15 cellular contexts compared by ENCODE assay signal in genomic region chr12:88996389-88996788, GRCh38.
DNase-seq lines count a peak whose midpoint lies in the region; ATAC-seq and TF ChIP-seq lines count a peak whose summit lies in the region.
"Had no signal": no experiment of that assay in that cellular context is flagged by ENCODE, and none has a peak within 500 bp of the region (broad histone marks: within the 10 kb centered on the region; RNA-seq: fewer than 3 reads in every experiment).

No MANE protein-coding gene starts in this region.

- H3K36me3 ChIP-seq in ACC112 (ENCODE audit: insufficient read depth, low read length) = no peaks in the 10 kb centered on the region

- no peaks in the 10 kb centered on the region for H3K79me2 ChIP-seq in ACC112 (ENCODE audit: control insufficient read depth, insufficient read depth, low read length, unreplicated experiment)

- TF ChIP-seq CTCF in cardiac fibroblast (IDR thresholded peaks at IDR 0.05; ENCODE audit: low read depth, low read length) (no peak), fibroblast of the aortic adventitia (IDR thresholded peaks at IDR 0.05; ENCODE audit: insufficient read depth, low read length) (no peak)

- H3K4me3 ChIP-seq in ACC112 (ENCODE audit: low read depth, low read length) (no peak overlapping the region), cardiac fibroblast (replicated peaks in 1 of 2; ENCODE audit: low read depth in 2 of 2, low read length in 2 of 2) (no peak overlapping the region), fibroblast of the aortic adventitia (ENCODE audit: low read depth, low read length) (no peak overlapping the region)

- H2AFZ ChIP-seq in ACC112 (ENCODE audit: low read length, unreplicated experiment) = peak overlapping the region; percentile 25

- peak; percentile 61 for DNase-seq in LoVo (ENCODE audit: low spot score)
- peak; percentile 30 to 37 for DNase-seq in cardiac fibroblast (ENCODE audit: low read depth in 2 of 2)
- DNase-seq in fibroblast of the aortic adventitia (ENCODE audit: low read depth) = peak; percentile 13
- DNase-seq in sciatic nerve (ENCODE audit: low spot score) = no peak
- no peak for DNase-seq in NCI-H1048 (lab: John Stamatoyannopoulos, UW)
- DNase-seq: 8988T; C1 segment of cervical spinal cord; CD4-positive, alpha-beta memory T cell; DMS79; EL; GDM1 had no signal

- H3K27me3 ChIP-seq in ACC112 (ENCODE audit: insufficient read depth, low read length) = no peaks in the 10 kb centered on the region

- ATAC-seq in GM19452 (IDR thresholded peaks at IDR 0.05; ENCODE audit: unreplicated experiment) = no peak
- no peak for ATAC-seq in HG03442 (IDR thresholded peaks at IDR 0.05; ENCODE audit: unreplicated experiment)
- ATAC-seq in sciatic nerve = no peak
- ATAC-seq: HCT116 had no signal

- intact Hi-C loops in sciatic nerve (cut with DNase I) = no loop called here

- no peaks in the 10 kb centered on the region for H3K4me1 ChIP-seq in ACC112 (ENCODE audit: control insufficient read depth, insufficient read depth, low read length, unreplicated experiment)

- no peak overlapping the region for H3K27ac ChIP-seq in ACC112 (ENCODE audit: low read depth, low read length)

Comparison
In these comparisons a context has a peak if more than half of its experiments do, and no peak if none do; other contexts are left out.
1. DNase-seq: peak in LoVo (single experiment), cardiac fibroblast (2 of 2) and fibroblast of the aortic adventitia (single experiment); none in sciatic nerve (single experiment) and NCI-H1048 (single experiment).